ENCODE assay signal across 8 cellular contexts in the genomic region with DNA sequence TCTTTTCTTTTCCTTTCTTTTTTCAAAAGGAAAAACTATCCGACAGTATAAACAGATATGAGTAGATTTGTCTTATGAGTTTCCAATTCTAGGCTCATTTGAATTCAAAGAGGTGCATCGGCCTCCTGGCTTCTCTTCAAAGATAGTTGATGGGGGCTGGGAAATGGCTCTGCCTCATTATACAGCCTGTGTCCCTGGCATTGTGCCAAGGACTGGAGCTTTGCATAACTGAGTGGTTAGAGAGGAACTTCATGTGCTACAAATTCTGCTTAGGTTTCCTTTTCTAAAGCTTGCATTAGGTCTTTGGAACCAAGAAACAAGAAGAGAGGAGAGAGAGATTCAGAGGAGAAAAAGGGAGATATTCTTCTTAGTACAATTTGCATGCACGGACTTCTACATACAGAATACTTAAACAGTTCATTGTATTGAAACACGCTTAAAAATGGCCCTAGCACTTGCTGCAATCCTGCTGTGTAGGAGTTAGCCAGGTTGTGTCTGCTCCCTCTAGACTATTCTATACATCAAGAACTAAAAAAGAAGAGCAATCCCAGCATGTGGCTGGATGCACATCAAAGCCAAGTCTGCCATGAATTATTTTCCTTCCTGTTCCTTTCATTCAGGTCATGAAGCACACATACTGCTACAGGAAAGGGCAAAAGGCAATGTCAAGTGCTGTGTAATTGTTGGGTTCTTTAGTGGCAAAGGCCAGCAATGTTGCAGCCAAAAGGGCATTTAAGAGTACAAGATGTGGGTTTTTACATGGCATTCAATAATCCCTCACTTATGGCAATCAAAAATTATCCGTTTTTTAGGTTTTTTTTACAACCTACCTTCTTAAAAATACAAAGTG.
DNase-seq lines count a peak whose midpoint lies in the region; ATAC-seq and TF ChIP-seq lines count a peak whose summit lies in the region.

No MANE protein-coding gene starts in this region.

- BruUV-seq in A673 (replicated peaks; lab: Mats Ljungman, UMichigan): no TSS peak

- intact Hi-C loops in A673 (cut with micrococcal nuclease; ENCODE audit: unreplicated experiment) (no loop called here), colonic mucosa (cut with DNase I) (no loop called here)
- intact Hi-C loops in naive thymus-derived CD4-positive, alpha-beta T cell (cut with micrococcal nuclease): no loop called here

- peaks cover 30% of the 10 kb centered on the region for H3K4me1 ChIP-seq in A673 (ENCODE audit: insufficient read depth, low read length, poor library complexity, severe bottlenecking)
- H3K4me1 ChIP-seq in colonic mucosa: no peaks in the 10 kb centered on the region
- no peaks in the 10 kb centered on the region for H3K4me1 ChIP-seq in naive thymus-derived CD4-positive, alpha-beta T cell (ENCODE audit: control insufficient read depth in 2 of 2, insufficient read depth in 2 of 2, low read length in 2 of 2)

- H3K27ac ChIP-seq in A673 (ENCODE audit: low read depth, low read length, poor library complexity, severe bottlenecking): no peak overlapping the region
- H3K27ac ChIP-seq in colonic mucosa: no peak overlapping the region
- H3K27ac ChIP-seq in naive thymus-derived CD4-positive, alpha-beta T cell (ENCODE audit: low read depth, low read length): no peak overlapping the region

- no peaks in the 10 kb centered on the region for H3K9me3 Mint-ChIP-seq in naive thymus-derived CD4-positive, alpha-beta T cell
- no peaks in the 10 kb centered on the region for H3K9me3 Mint-ChIP-seq in activated CD8-positive, alpha-beta memory T cell treated with anti-CD3 and anti-CD28 coated beads, Interleukin-2, amount 10 ng/mL, durations not matched to agents 7 days and 5 days (ENCODE audit: low read depth)

- no peak overlapping the region for H3K27ac Mint-ChIP-seq in naive thymus-derived CD4-positive, alpha-beta T cell
- no peak overlapping the region for H3K27ac Mint-ChIP-seq in activated CD8-positive, alpha-beta memory T cell treated with anti-CD3 and anti-CD28 coated beads, Interleukin-2, amount 10 ng/mL, durations not matched to agents 7 days and 5 days
- no peak overlapping the region for H3K27ac Mint-ChIP-seq in T-helper 17 cell

- H3K9me3 ChIP-seq in A673 (ENCODE audit: low read depth, low read length, poor library complexity, severe bottlenecking): no peaks in the 10 kb centered on the region
- no peaks in the 10 kb centered on the region for H3K9me3 ChIP-seq in colonic mucosa
- no peaks in the 10 kb centered on the region for H3K9me3 ChIP-seq in naive thymus-derived CD4-positive, alpha-beta T cell (ENCODE audit: control insufficient read depth in 2 of 3, low read length in 3 of 3)
- no peaks in the 10 kb centered on the region for H3K9me3 ChIP-seq in T-helper 17 cell (ENCODE audit: control insufficient read depth, low read length, poor library complexity, severe bottlenecking)

- CTCF ChIA-PET in A673 (lab: Charles Lee): no interaction called here
- CTCF ChIA-PET in naive thymus-derived CD4-positive, alpha-beta T cell (lab: Charles Lee): no interaction called here
- CTCF ChIA-PET in activated CD8-positive, alpha-beta memory T cell treated with anti-CD3 and anti-CD28 coated beads, Interleukin-2, amount 10 ng/mL, durations not matched to agents 7 days and 5 days (lab: Charles Lee): no interaction called here

- DNase-seq in A673 (ENCODE audit: low spot score) (peak; percentile 82), NCI-H510A treated with DMSO at 0.1 percent for 48 hours (lab: John Stamatoyannopoulos, UW) (peak; percentile 66), colonic mucosa (peak; percentile 70), T-helper 17 cell (no peak)
- peak in 5 of 9 donors; percentile 4 to 25 (median 15) for DNase-seq in naive thymus-derived CD4-positive, alpha-beta T cell
- DNase-seq in activated CD8-positive, alpha-beta memory T cell treated with anti-CD3 and anti-CD28 coated beads, Interleukin-2, amount 10 ng/mL, durations not matched to agents 7 days and 5 days: no peak

- H3K4me3 ChIP-seq in A673 (ENCODE audit: low read depth, low read length, poor library complexity, severe bottlenecking) (no peak overlapping the region), colonic mucosa (no peak overlapping the region)
- no peak overlapping the region for H3K4me3 ChIP-seq in naive thymus-derived CD4-positive, alpha-beta T cell (ENCODE audit: low read length)

- peaks cover 8 to 26% (median 10%) of the 10 kb centered on the region in 5 donors for H3K27me3 Mint-ChIP-seq in naive thymus-derived CD4-positive, alpha-beta T cell
- peaks cover 30% of the 10 kb centered on the region for H3K27me3 Mint-ChIP-seq in activated CD8-positive, alpha-beta memory T cell treated with anti-CD3 and anti-CD28 coated beads, Interleukin-2, amount 10 ng/mL, durations not matched to agents 7 days and 5 days
- H3K27me3 Mint-ChIP-seq in T-helper 17 cell: peaks cover 24% of the 10 kb centered on the region

- ATAC-seq in GM19043 (IDR thresholded peaks at IDR 0.05; ENCODE audit: low read depth, unreplicated experiment) (peak; percentile 68), HG03108 (IDR thresholded peaks at IDR 0.05; ENCODE audit: unreplicated experiment) (peak; percentile 61), T-helper 17 cell (no peak)
- ATAC-seq in naive thymus-derived CD4-positive, alpha-beta T cell: peak; percentile 31
- ATAC-seq in activated CD8-positive, alpha-beta memory T cell treated with anti-CD3 and anti-CD28 coated beads, Interleukin-2, amount 10 ng/mL, durations not matched to agents 7 days and 5 days: no peak

- peaks cover 0 to 6% (median 4%) of the 10 kb centered on the region in 7 donors for H3K4me1 Mint-ChIP-seq in naive thymus-derived CD4-positive, alpha-beta T cell
- H3K4me1 Mint-ChIP-seq in activated CD8-positive, alpha-beta memory T cell treated with anti-CD3 and anti-CD28 coated beads, Interleukin-2, amount 10 ng/mL, durations not matched to agents 7 days and 5 days: no peaks in the 10 kb centered on the region
- peaks cover 3% of the 10 kb centered on the region for H3K4me1 Mint-ChIP-seq in T-helper 17 cell

- H3K27me3 ChIP-seq in A673 (replicated peaks; ENCODE audit: insufficient read depth, low read depth, low read length, poor library complexity) (no peaks in the 10 kb centered on the region), colonic mucosa (no peaks in the 10 kb centered on the region)
- no peaks in the 10 kb centered on the region for H3K27me3 ChIP-seq in naive thymus-derived CD4-positive, alpha-beta T cell (ENCODE audit: control insufficient read depth in 2 of 2, insufficient read depth in 2 of 2, low read length in 2 of 2)

- POLR2A ChIA-PET in A673 (lab: Charles Lee; ENCODE audit: low non-redundant PET): no interaction called here
- POLR2A ChIA-PET in naive thymus-derived CD4-positive, alpha-beta T cell (lab: Charles Lee): no interaction called here

- no peak overlapping the region for H3K9ac ChIP-seq in colonic mucosa (ENCODE audit: low read depth in 2 of 2, low read length in 2 of 2)

- TF ChIP-seq CTCF in A673 (conservative IDR thresholded peaks at IDR 0.05; ENCODE audit: low read depth, low read length): no peak
- no peak for TF ChIP-seq CTCF in colonic mucosa (IDR thresholded peaks at IDR 0.05)

- no peak overlapping the region for H3K4me3 Mint-ChIP-seq in naive thymus-derived CD4-positive, alpha-beta T cell
- H3K4me3 Mint-ChIP-seq in activated CD8-positive, alpha-beta memory T cell treated with anti-CD3 and anti-CD28 coated beads, Interleukin-2, amount 10 ng/mL, durations not matched to agents 7 days and 5 days: no peak overlapping the region
- H3K4me3 Mint-ChIP-seq in T-helper 17 cell: no peak overlapping the region

- H3K36me3 Mint-ChIP-seq in naive thymus-derived CD4-positive, alpha-beta T cell: no peaks in the 10 kb centered on the region
- no peaks in the 10 kb centered on the region for H3K36me3 Mint-ChIP-seq in activated CD8-positive, alpha-beta memory T cell treated with anti-CD3 and anti-CD28 coated beads, Interleukin-2, amount 10 ng/mL, durations not matched to agents 7 days and 5 days
- H3K36me3 Mint-ChIP-seq in T-helper 17 cell (ENCODE audit: low read depth): no peaks in the 10 kb centered on the region

- H3K36me3 ChIP-seq in A673 (ENCODE audit: insufficient read depth, low read length, poor library complexity, severe bottlenecking): no peaks in the 10 kb centered on the region
- H3K36me3 ChIP-seq in colonic mucosa: no peaks in the 10 kb centered on the region
- no peaks in the 10 kb centered on the region for H3K36me3 ChIP-seq in naive thymus-derived CD4-positive, alpha-beta T cell (ENCODE audit: control insufficient read depth in 2 of 3, insufficient read depth in 3 of 3, low read length in 3 of 3)

Comparison
In these comparisons a context has a peak if more than half of its experiments do, and no peak if none do; other contexts are left out.
1. DNase-seq: peak in A673 (single experiment), NCI-H510A treated with DMSO at 0.1 percent for 48 hours (single experiment), colonic mucosa (single experiment) and naive thymus-derived CD4-positive, alpha-beta T cell (5 of 9); none in activated CD8-positive, alpha-beta memory T cell treated with anti-CD3 and anti-CD28 coated beads, Interleukin-2, amount 10 ng/mL, durations not matched to agents 7 days and 5 days (single experiment) and T-helper 17 cell (0 of 3).
2. ATAC-seq: peak in GM19043 (single experiment), HG03108 (single experiment) and naive thymus-derived CD4-positive, alpha-beta T cell (single experiment); none in activated CD8-positive, alpha-beta memory T cell treated with anti-CD3 and anti-CD28 coated beads, Interleukin-2, amount 10 ng/mL, durations not matched to agents 7 days and 5 days (single experiment) and T-helper 17 cell (single experiment).